Comparison of ENCODE assay signal across 9 cellular contexts in genomic region chr20:34558320-34559202, GRCh38. TPM values are rescaled to one million over a fixed set of nuclear protein-coding genes. Genes with fewer than 3 reads are reported as not detected.
DNase-seq lines count a peak whose midpoint lies in the region; ATAC-seq and FAIRE-seq lines count a peak whose summit lies in the region.
"Had no signal": no experiment of that assay in that cellular context is flagged by ENCODE, and none has a peak within 500 bp of the region (broad histone marks: within the 10 kb centered on the region; RNA-seq: fewer than 3 reads in every experiment).

Gene MAP1LC3A, plus strand, starts transcription at chr20:34558718. Its CDS starts 151 bp downstream, at chr20:34558869.

- H3K4me3 Mint-ChIP-seq in central memory CD8-positive, alpha-beta T cell: peak within 1 kb of the TSS; percentile 83

- H3K4me1 Mint-ChIP-seq in central memory CD8-positive, alpha-beta T cell: peaks cover 13% of the 10 kb centered on the region

- H3K36me3 ChIP-seq in small intestine (ENCODE audit: control insufficient read depth in 2 of 2, insufficient read depth in 2 of 2, low read length in 2 of 2): no peaks in the 10 kb centered on the region

- H3K36me3 Mint-ChIP-seq in central memory CD8-positive, alpha-beta T cell (ENCODE audit: insufficient read depth): peaks cover 27% of the 10 kb centered on the region

- H3K27me3 Mint-ChIP-seq in central memory CD8-positive, alpha-beta T cell: no peaks in the 10 kb centered on the region

- H3K27ac Mint-ChIP-seq in central memory CD8-positive, alpha-beta T cell (ENCODE audit: low read depth): peak within 1 kb of the TSS; percentile 99

- ATAC-seq in central memory CD8-positive, alpha-beta T cell (replicated peaks; ENCODE audit: extremely low read depth, poor library complexity, severe bottlenecking): peak; percentile 89
- ATAC-seq in GM21737 (IDR thresholded peaks at IDR 0.05; ENCODE audit: unreplicated experiment): no peak

- H3K27me3 ChIP-seq in small intestine (ENCODE audit: control insufficient read depth in 2 of 2, insufficient read depth in 2 of 2, low read length in 2 of 2): no peaks in the 10 kb centered on the region

- no peaks in the 10 kb centered on the region for H3K4me1 ChIP-seq in small intestine (ENCODE audit: control insufficient read depth in 2 of 2, insufficient read depth in 1 of 2, low read depth in 1 of 2, low read length in 1 of 2)

- DNase-seq in NCI-H345 (lab: John Stamatoyannopoulos, UW): peak; percentile 47
- DNase-seq in NCI-H345 treated with DMSO at 0.1 percent for 48 hours (lab: John Stamatoyannopoulos, UW; ENCODE audit: unreplicated experiment): no peak
- peak; percentile 92 for DNase-seq in LHCN-M2 (ENCODE audit: low read depth)
- DNase-seq in activated CD4-positive, alpha-beta T cell treated with anti-CD3 and anti-CD28 coated beads for 1 hour: peak; percentile 92
- DNase-seq in central memory CD8-positive, alpha-beta T cell (ENCODE audit: low spot score in 2 of 2): peak; percentile 92 to 94
- DNase-seq in inferior parietal cortex (ENCODE audit: extremely low spot score): peak; percentile 82
- DNase-seq in small intestine: peak; percentile 88

- peak within 1 kb of the TSS; percentile 57 to 58 for H3K4me3 ChIP-seq in small intestine (ENCODE audit: low read depth in 1 of 2, low read length in 2 of 2)

- H3K9me3 Mint-ChIP-seq in central memory CD8-positive, alpha-beta T cell: no peaks in the 10 kb centered on the region

- H3K27ac ChIP-seq in small intestine (ENCODE audit: low read depth in 1 of 2, low read length in 1 of 2): peak within 1 kb of the TSS; percentile 82 to 90
- H3K27ac ChIP-seq: C4-2B had no signal

- FAIRE-seq in small intestine (lab: Jason Lieb, UNC): no peak

- no peaks in the 10 kb centered on the region for H3K9me3 ChIP-seq in small intestine (ENCODE audit: control insufficient read depth, low read depth)

- WGBS in small intestine, 3 donors: 2 to 12% (median 5%) methylated on average over 72 to 100 of the region's 100 CpGs

RNA-seq across cellular contexts. Expression of gene MAP1LC3A, which starts in this region (rescaled TPM):
- total RNA-seq in LHCN-M2 (2014; rRNA removed): 41.0 and 44.2 TPM in 2 replicates
- 72.0 TPM for polyA plus RNA-seq in LHCN-M2 (2012)
- 10 to 100 TPM; 49.4 to 83.6 (median 57.8) TPM for polyA plus RNA-seq in small intestine
